In genomic region chr15:35880896-35881295, GRCh38 we compare ENCODE assay signal across 28 cellular contexts.
"Had no signal": no experiment of that assay in that cellular context is flagged by ENCODE, and none has a peak within 500 bp of the region (broad histone marks: within the 10 kb centered on the region; RNA-seq: fewer than 3 reads in every experiment).

No MANE protein-coding gene starts in this region.

- H3K27ac Mint-ChIP-seq: naive thymus-derived CD4-positive, alpha-beta T cell; nephron; neural progenitor cell; progenitor cell of endocrine pancreas had no signal

- H3K9me3 Mint-ChIP-seq: neural progenitor cell had no signal

- FAIRE-seq: islet of Langerhans, small intestine had no signal

- H3K27ac ChIP-seq: dorsolateral prefrontal cortex, esophagus muscularis mucosa, heart right ventricle, left lung, neural progenitor cell, parathyroid adenoma, right lobe of liver, stomach, thyroid gland, vagina had no signal

- H3K4me1 Mint-ChIP-seq: naive thymus-derived CD4-positive, alpha-beta T cell; neural progenitor cell had no signal

- H3K36me3 Mint-ChIP-seq: neural progenitor cell had no signal

- H3K27me3 Mint-ChIP-seq: progenitor cell of endocrine pancreas had no signal

- H3K27me3 ChIP-seq: dorsolateral prefrontal cortex, esophagus muscularis mucosa, heart right ventricle, left lung, neural progenitor cell, right lobe of liver, stomach, thyroid gland, vagina had no signal

- H3K4me1 ChIP-seq: heart right ventricle, left lung, neural progenitor cell, parathyroid adenoma, right lobe of liver, thyroid gland, vagina had no signal

- H3K4me3 ChIP-seq: dorsolateral prefrontal cortex, esophagus muscularis mucosa, heart right ventricle, left lung, neural progenitor cell, right lobe of liver, stomach, thyroid gland, vagina had no signal

- H3K36me3 ChIP-seq: esophagus muscularis mucosa, heart right ventricle, left lung, neural progenitor cell, right lobe of liver, stomach, thyroid gland, vagina had no signal

- DNase-seq: dorsolateral prefrontal cortex; effector CD4-positive, alpha-beta T cell; foreskin melanocyte; glutamatergic neuron; heart right ventricle; hippocampal formation; left cardiac atrium; left lung; mesendoderm; midbrain; naive thymus-derived CD4-positive, alpha-beta T cell; right lobe of liver; small intestine; stimulated activated CD4-positive, alpha-beta T cell treated with anti-CD3 and anti-CD28 coated beads, Interleukin-12 subunit alpha, Interleukin-12 subunit beta, amount 100 ng/mL, for 4 hours; stimulated activated CD4-positive, alpha-beta T cell treated with anti-CD3 and anti-CD28 coated beads, Interleukin-1b, Interleukin-23, amount 100 ng/mL, for 48 hours; stimulated activated CD4-positive, alpha-beta T cell treated with anti-CD3 and anti-CD28 coated beads, Interleukin-4, amount 100 ng/mL, for 1 hour; stimulated activated CD8-positive, alpha-beta memory T cell treated with anti-CD3 and anti-CD28 coated beads, Interleukin-4, amount 100 ng/mL, for 48 hours; stimulated activated naive CD4-positive, alpha-beta T cell treated with Interleukin-2 at 50 U/mL for 16 hours; stomach; thyroid gland; trophoblast cell had no signal

- H3K9me3 ChIP-seq: esophagus muscularis mucosa, heart right ventricle, right lobe of liver, stomach, thyroid gland, vagina had no signal

- H3K4me3 Mint-ChIP-seq: naive thymus-derived CD4-positive, alpha-beta T cell; nephron; neural progenitor cell had no signal
